ENCODE assay signal across 7 cellular contexts in the genomic region with DNA sequence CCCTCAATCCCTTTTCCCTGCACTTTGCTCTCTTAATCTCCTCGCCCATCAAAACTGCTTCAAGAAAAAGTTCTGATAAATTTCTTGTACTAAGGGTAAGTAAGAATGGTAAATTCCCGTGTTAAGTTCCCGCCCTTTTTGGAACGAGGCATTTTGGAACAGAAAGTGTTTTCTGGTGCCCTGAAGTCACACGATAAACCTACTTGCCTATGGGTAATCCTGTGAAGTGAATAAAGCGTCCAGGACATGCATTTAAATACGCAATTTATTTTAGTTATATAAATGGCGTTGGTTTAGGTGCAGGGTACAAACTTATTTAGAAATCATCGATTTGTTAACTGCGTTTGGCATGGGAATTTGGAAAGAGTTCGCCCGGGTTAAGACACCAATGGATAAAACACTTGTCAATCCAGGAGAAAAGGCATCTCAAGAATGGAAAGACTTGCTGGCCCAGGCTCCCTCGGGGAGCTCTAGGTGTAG. TPM values are rescaled to one million over a fixed set of nuclear protein-coding genes. Genes with fewer than 3 reads are reported as not detected.
DNase-seq lines count a peak whose midpoint lies in the region; ATAC-seq and TF ChIP-seq lines count a peak whose summit lies in the region.

No MANE protein-coding gene starts in this region.

- peaks cover 15% of the 10 kb centered on the region for H3K4me1 ChIP-seq in colonic mucosa
- H3K4me1 ChIP-seq in mononuclear cell (ENCODE audit: insufficient read depth, low read length): peaks cover 30% of the 10 kb centered on the region

- peak overlapping the region; percentile 96 for H3K27ac ChIP-seq in colonic mucosa

- intact Hi-C loops in colonic mucosa (cut with DNase I): loop anchor here (5.0 kb wide), 1 partner anchor 248 kb away; no protein-coding TSS in a partner anchor

- H3K27me3 ChIP-seq in colonic mucosa: no peaks in the 10 kb centered on the region
- no peaks in the 10 kb centered on the region for H3K27me3 ChIP-seq in mononuclear cell (ENCODE audit: insufficient read depth, low read length)

- DNase-seq in H4 (ENCODE audit: low spot score) (peak; percentile 18), OCI-M1 (lab: John Stamatoyannopoulos, UW) (peak; percentile 86), colonic mucosa (peak; percentile 40), NOMO-1 (lab: John Stamatoyannopoulos, UW; ENCODE audit: unreplicated experiment in 2 of 2) (no peak)

- peak overlapping the region; percentile 85 to 86 for H3K9ac ChIP-seq in colonic mucosa (ENCODE audit: low read depth in 2 of 2, low read length in 2 of 2)

- no peak for TF ChIP-seq CTCF in colonic mucosa (IDR thresholded peaks at IDR 0.05)

- ATAC-seq in GM19397 (IDR thresholded peaks at IDR 0.05; ENCODE audit: unreplicated experiment) (no peak), GM21367 (IDR thresholded peaks at IDR 0.05; ENCODE audit: unreplicated experiment) (no peak)

- H3K36me3 ChIP-seq in colonic mucosa: no peaks in the 10 kb centered on the region

- H3K9me3 ChIP-seq in colonic mucosa (no peaks in the 10 kb centered on the region), mononuclear cell (ENCODE audit: low read depth, low read length) (no peaks in the 10 kb centered on the region)

- peak overlapping the region; percentile 53 for H3K4me3 ChIP-seq in colonic mucosa
- peak overlapping the region; percentile 62 for H3K4me3 ChIP-seq in mononuclear cell (ENCODE audit: low read length)

RNA-seq across cellular contexts. Expression of a gene that starts 0.7 kb away (rescaled TPM):
- 122 and 159 TPM in 2 replicates for total RNA-seq in H4 (2014; rRNA removed; shearing (Covaris generic))
- total RNA-seq in colonic mucosa: 100 to 1,000 TPM; 112 to 198 TPM
- total RNA-seq in mononuclear cell: 414 TPM

Comparison
In these comparisons a context has a peak if more than half of its experiments do, and no peak if none do; other contexts are left out.
1. DNase-seq: peak in H4 (single experiment), OCI-M1 (single experiment) and colonic mucosa (single experiment); none in NOMO-1 (0 of 2).